In genomic region chr15:71103102-71103676, GRCh38 we compare ENCODE assay signal across 9 cellular contexts. TPM values are rescaled to one million over a fixed set of nuclear protein-coding genes. Genes with fewer than 3 reads are reported as not detected.
DNase-seq lines count a peak whose midpoint lies in the region; ATAC-seq, FAIRE-seq and TF ChIP-seq lines count a peak whose summit lies in the region.
"Had no signal": no experiment of that assay in that cellular context is flagged by ENCODE, and none has a peak within 500 bp of the region (broad histone marks: within the 10 kb centered on the region; RNA-seq: fewer than 3 reads in every experiment).

No MANE protein-coding gene starts in this region.

- H3K36me3 ChIP-seq in Karpas-422 (ENCODE audit: insufficient read depth, low read length): no peaks in the 10 kb centered on the region
- H3K36me3 ChIP-seq in pancreas: no peaks in the 10 kb centered on the region

- H3K9me3 Mint-ChIP-seq in activated CD4-positive, alpha-beta T cell treated with anti-CD3 and anti-CD28 coated beads for 36 hours (ENCODE audit: low read depth): no peaks in the 10 kb centered on the region
- H3K9me3 Mint-ChIP-seq in activated T-helper 1 cell treated with anti-CD3 and anti-CD28 coated beads, Interleukin-12 subunit alpha, Interleukin-12 subunit beta, Interleukin-2, Interleukin-4 antibody, amounts not matched to agents 30 ng/mL and 10 ng/mL and 1 ng/mL, durations not matched to agents 14 hours and 24 hours and 36 hours: no peaks in the 10 kb centered on the region
- H3K9me3 Mint-ChIP-seq: activated naive CD4-positive, alpha-beta T cell treated with anti-CD3 and anti-CD28 coated beads, Interleukin-2, amount 50 U/mL, for 24 hours had no signal

- peaks cover 5% of the 10 kb centered on the region for H3K27me3 Mint-ChIP-seq in activated CD4-positive, alpha-beta T cell treated with anti-CD3 and anti-CD28 coated beads for 36 hours
- peaks cover 9% of the 10 kb centered on the region for H3K27me3 Mint-ChIP-seq in activated T-helper 1 cell treated with anti-CD3 and anti-CD28 coated beads, Interleukin-12 subunit alpha, Interleukin-12 subunit beta, Interleukin-2, Interleukin-4 antibody, amounts not matched to agents 30 ng/mL and 10 ng/mL and 1 ng/mL, durations not matched to agents 14 hours and 24 hours and 36 hours (ENCODE audit: insufficient read depth)
- H3K27me3 Mint-ChIP-seq: activated naive CD4-positive, alpha-beta T cell treated with anti-CD3 and anti-CD28 coated beads, Interleukin-2, amount 50 U/mL, for 24 hours had no signal

- CTCF ChIA-PET in activated CD4-positive, alpha-beta T cell treated with anti-CD3 and anti-CD28 coated beads for 36 hours (lab: Charles Lee): interaction anchor here (1.4 kb wide), 1 partner anchor 9 kb away, joined by 7 read pairs; no protein-coding TSS in a partner anchor

- H3K9me3 ChIP-seq in Karpas-422 (ENCODE audit: low read length) (no peaks in the 10 kb centered on the region), pancreas (no peaks in the 10 kb centered on the region)

- peaks cover 3% of the 10 kb centered on the region for H3K4me1 Mint-ChIP-seq in activated CD4-positive, alpha-beta T cell treated with anti-CD3 and anti-CD28 coated beads for 36 hours
- H3K4me1 Mint-ChIP-seq in activated T-helper 1 cell treated with anti-CD3 and anti-CD28 coated beads, Interleukin-12 subunit alpha, Interleukin-12 subunit beta, Interleukin-2, Interleukin-4 antibody, amounts not matched to agents 30 ng/mL and 10 ng/mL and 1 ng/mL, durations not matched to agents 14 hours and 24 hours and 36 hours (ENCODE audit: low read depth): peaks cover 5% of the 10 kb centered on the region
- H3K4me1 Mint-ChIP-seq: activated naive CD4-positive, alpha-beta T cell treated with anti-CD3 and anti-CD28 coated beads, Interleukin-2, amount 50 U/mL, for 24 hours had no signal

- H3K27ac ChIP-seq in Karpas-422 (ENCODE audit: low read length) (no peak overlapping the region), pancreas (no peak overlapping the region)

- no peaks in the 10 kb centered on the region for H3K79me2 ChIP-seq in Karpas-422 (ENCODE audit: low read length)

- H3K27me3 ChIP-seq in Karpas-422 (ENCODE audit: low read length) (no peaks in the 10 kb centered on the region), pancreas (no peaks in the 10 kb centered on the region)

- no peaks in the 10 kb centered on the region for H3K9me2 ChIP-seq in Karpas-422 (replicated peaks; ENCODE audit: insufficient read depth, low read length)

- DNase-seq in activated CD4-positive, alpha-beta T cell treated with anti-CD3 and anti-CD28 coated beads for 36 hours: peak; percentile 14
- no peak for DNase-seq in activated CD4-positive, alpha-beta T cell treated with anti-CD3 and anti-CD28 coated beads for 1 hour
- DNase-seq in Karpas-422 (peak; percentile 70), cardiac fibroblast (ENCODE audit: low read depth in 2 of 2) (peak; percentile 69 to 72), pancreas (no peak), GF-D8 (lab: John Stamatoyannopoulos, UW) (no peak)
- no peak for DNase-seq in activated effector memory CD4-positive, alpha-beta T cell treated with anti-CD3 and anti-CD28 coated beads, Interleukin-2, amount 50 U/mL, for 16 hours
- DNase-seq in activated T-helper 1 cell treated with anti-CD3 and anti-CD28 coated beads, Interleukin-12 subunit alpha, Interleukin-12 subunit beta, Interleukin-2, Interleukin-4 antibody, amounts not matched to agents 30 ng/mL and 10 ng/mL and 1 ng/mL, durations not matched to agents 14 hours and 24 hours and 36 hours (ENCODE audit: low spot score): no peak

- no peak overlapping the region for H3K4me2 ChIP-seq in Karpas-422 (ENCODE audit: low read depth, low read length, poor library complexity, severe bottlenecking)

- H3K4me3 Mint-ChIP-seq in activated CD4-positive, alpha-beta T cell treated with anti-CD3 and anti-CD28 coated beads for 36 hours: no peak overlapping the region
- no peak overlapping the region for H3K4me3 Mint-ChIP-seq in activated T-helper 1 cell treated with anti-CD3 and anti-CD28 coated beads, Interleukin-12 subunit alpha, Interleukin-12 subunit beta, Interleukin-2, Interleukin-4 antibody, amounts not matched to agents 30 ng/mL and 10 ng/mL and 1 ng/mL, durations not matched to agents 14 hours and 24 hours and 36 hours
- H3K4me3 Mint-ChIP-seq: activated naive CD4-positive, alpha-beta T cell treated with anti-CD3 and anti-CD28 coated beads, Interleukin-2, amount 50 U/mL, for 24 hours had no signal

- H3K36me3 Mint-ChIP-seq in activated CD4-positive, alpha-beta T cell treated with anti-CD3 and anti-CD28 coated beads for 36 hours (ENCODE audit: low read depth): no peaks in the 10 kb centered on the region
- H3K36me3 Mint-ChIP-seq in activated T-helper 1 cell treated with anti-CD3 and anti-CD28 coated beads, Interleukin-12 subunit alpha, Interleukin-12 subunit beta, Interleukin-2, Interleukin-4 antibody, amounts not matched to agents 30 ng/mL and 10 ng/mL and 1 ng/mL, durations not matched to agents 14 hours and 24 hours and 36 hours (ENCODE audit: low read depth): no peaks in the 10 kb centered on the region
- H3K36me3 Mint-ChIP-seq: activated naive CD4-positive, alpha-beta T cell treated with anti-CD3 and anti-CD28 coated beads, Interleukin-2, amount 50 U/mL, for 24 hours had no signal

- H2AFZ ChIP-seq in Karpas-422 (ENCODE audit: low read length): no peak overlapping the region

- peak; percentile 70 for TF ChIP-seq CTCF in cardiac fibroblast (IDR thresholded peaks at IDR 0.05; ENCODE audit: low read depth, low read length)
- TF ChIP-seq CTCF in pancreas (IDR thresholded peaks at IDR 0.05): peak in 2 of 4 donors; percentile 10 to 19

- intact Hi-C loops in activated CD4-positive, alpha-beta T cell treated with anti-CD3 and anti-CD28 coated beads for 36 hours (cut with DNase I, micrococcal nuclease): no loop called here
- intact Hi-C loops in pancreas (cut with DNase I): no loop called here
- intact Hi-C loops in activated T-helper 1 cell treated with anti-CD3 and anti-CD28 coated beads, Interleukin-12 subunit alpha, Interleukin-12 subunit beta, Interleukin-2, Interleukin-4 antibody, amounts not matched to agents 30 ng/mL and 10 ng/mL and 1 ng/mL, durations not matched to agents 14 hours and 24 hours and 36 hours (cut with micrococcal nuclease): no loop called here

- POLR2A ChIA-PET in activated CD4-positive, alpha-beta T cell treated with anti-CD3 and anti-CD28 coated beads for 36 hours (lab: Charles Lee): no interaction called here

- H3K4me1 ChIP-seq in Karpas-422 (ENCODE audit: low read length): no peaks in the 10 kb centered on the region
- H3K4me1 ChIP-seq in pancreas: no peaks in the 10 kb centered on the region

- peak; percentile 39 for ATAC-seq in activated CD4-positive, alpha-beta T cell treated with anti-CD3 and anti-CD28 coated beads for 36 hours
- peak; percentile 46 to 76 (median 60) for ATAC-seq in pancreas

- 70 to 73% methylated on average over 2 of the region's 2 CpGs for WGBS in pancreas, 2 donors

- H3K27ac Mint-ChIP-seq in activated CD4-positive, alpha-beta T cell treated with anti-CD3 and anti-CD28 coated beads for 36 hours: no peak overlapping the region
- no peak overlapping the region for H3K27ac Mint-ChIP-seq in activated T-helper 1 cell treated with anti-CD3 and anti-CD28 coated beads, Interleukin-12 subunit alpha, Interleukin-12 subunit beta, Interleukin-2, Interleukin-4 antibody, amounts not matched to agents 30 ng/mL and 10 ng/mL and 1 ng/mL, durations not matched to agents 14 hours and 24 hours and 36 hours
- H3K27ac Mint-ChIP-seq: activated naive CD4-positive, alpha-beta T cell treated with anti-CD3 and anti-CD28 coated beads, Interleukin-2, amount 50 U/mL, for 24 hours had no signal

- FAIRE-seq in pancreas (lab: Jason Lieb, UNC): no peak

- H3K4me3 ChIP-seq in Karpas-422 (ENCODE audit: low read length) (no peak overlapping the region), cardiac fibroblast (replicated peaks in 1 of 2; ENCODE audit: low read depth in 2 of 2, low read length in 2 of 2) (no peak overlapping the region), pancreas (no peak overlapping the region)

- no peaks in the 10 kb centered on the region for H4K20me1 ChIP-seq in Karpas-422 (ENCODE audit: insufficient read depth, low read depth, low read length)

- H3K9ac ChIP-seq in Karpas-422 (ENCODE audit: low read length): no peak overlapping the region

RNA-seq across cellular contexts. Expression of gene THSD4, which starts 12.1 kb away (rescaled TPM):
- not detected for total RNA-seq in activated CD4-positive, alpha-beta T cell treated with anti-CD3 and anti-CD28 coated beads for 36 hours
- 0.11 TPM in 1 of 2 replicates, not detected in the other for total RNA-seq in Karpas-422 (2014; rRNA removed; shearing (Covaris generic); ENCODE audit: low replicate concordance)
- 10 to 100 TPM in 5 of 6 donors, 1 to 10 TPM in 1; 6.0 to 17.8 (median 14.2) TPM for total RNA-seq in pancreas
- 1 to 10 TPM; 7.8 to 9.0 TPM for polyA plus RNA-seq in pancreas
- total RNA-seq in activated T-helper 1 cell treated with anti-CD3 and anti-CD28 coated beads, Interleukin-12 subunit alpha, Interleukin-12 subunit beta, Interleukin-2, Interleukin-4 antibody, amounts not matched to agents 30 ng/mL and 10 ng/mL and 1 ng/mL, durations not matched to agents 14 hours and 24 hours and 36 hours: not detected in 2 replicates

Comparison
In these comparisons a context has a peak if more than half of its experiments do, and no peak if none do; other contexts are left out.
1. DNase-seq: peak in activated CD4-positive, alpha-beta T cell treated with anti-CD3 and anti-CD28 coated beads for 36 hours (single experiment), Karpas-422 (single experiment) and cardiac fibroblast (2 of 2); none in activated CD4-positive, alpha-beta T cell treated with anti-CD3 and anti-CD28 coated beads for 1 hour (single experiment), pancreas (0 of 6), activated effector memory CD4-positive, alpha-beta T cell treated with anti-CD3 and anti-CD28 coated beads, Interleukin-2, amount 50 U/mL, for 16 hours (single experiment), activated T-helper 1 cell treated with anti-CD3 and anti-CD28 coated beads, Interleukin-12 subunit alpha, Interleukin-12 subunit beta, Interleukin-2, Interleukin-4 antibody, amounts not matched to agents 30 ng/mL and 10 ng/mL and 1 ng/mL, durations not matched to agents 14 hours and 24 hours and 36 hours (single experiment) and GF-D8 (single experiment).